In the genomic region with DNA sequence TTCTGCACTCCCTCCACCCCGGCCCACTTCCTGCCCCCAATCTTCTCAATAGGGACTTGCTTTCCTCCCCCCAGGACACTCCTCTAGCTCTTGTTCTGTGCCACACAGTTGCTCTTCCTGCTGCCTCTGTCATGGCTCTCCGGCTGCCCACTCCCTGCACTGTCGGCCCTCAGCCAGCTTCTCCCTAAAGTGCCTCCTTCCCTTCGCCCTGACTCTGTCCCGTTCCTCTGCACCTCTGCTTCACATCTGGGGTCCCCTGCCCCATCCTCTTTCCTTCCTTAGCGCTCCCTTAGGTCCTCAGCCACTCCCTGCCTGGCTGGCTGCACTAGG, we compare ENCODE assay signal across 1 cellular context.
TF ChIP-seq lines count a peak whose summit lies in the region.

No MANE protein-coding gene starts in this region.

TF ChIP-seq in H1, 55 proteins besides CTCF, POLR2A, EP300 and RAD21:
- TF ChIP-seq PHF8 (conservative IDR thresholded peaks at IDR 0.05; ENCODE audit: low read depth, low read length) = no peak
- TF ChIP-seq SIX5 (IDR thresholded peaks at IDR 0.05; ENCODE audit: low read depth, low read length) = no peak
- TF ChIP-seq ATF3 (IDR thresholded peaks at IDR 0.05; ENCODE audit: insufficient read depth, low read depth, low read length) = no peak
- TF ChIP-seq CREB1 (IDR thresholded peaks at IDR 0.05) = no peak
- TF ChIP-seq RBBP5 (IDR thresholded peaks at IDR 0.05; ENCODE audit: borderline replicate concordance, low read depth, low read length) = no peak
- no peak for TF ChIP-seq BACH1 (IDR thresholded peaks at IDR 0.05; ENCODE audit: low read length)
- TF ChIP-seq, protein P1, sequence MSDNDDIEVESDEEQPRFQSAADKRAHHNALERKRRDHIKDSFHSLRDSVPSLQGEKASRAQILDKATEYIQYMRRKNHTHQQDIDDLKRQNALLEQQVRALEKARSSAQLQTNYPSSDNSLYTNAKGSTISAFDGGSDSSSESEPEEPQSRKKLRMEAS (IDR thresholded peaks at IDR 0.05) = no peak
- TF ChIP-seq GTF2F1 (IDR thresholded peaks at IDR 0.05; ENCODE audit: borderline replicate concordance, low read depth, low read length) = no peak
- no peak for TF ChIP-seq TAF7 (optimal IDR thresholded peaks at IDR 0.05; ENCODE audit: borderline replicate concordance, low read depth, low read length)
